1 cellular context compared by ENCODE assay signal in genomic region chr19:33479570-33479969, GRCh38.
TF ChIP-seq lines count a peak whose summit lies in the region.

No MANE protein-coding gene starts in this region.

TF ChIP-seq in HEK293, 187 proteins besides CTCF, POLR2A, EP300 and RAD21 (continued from another document):
- TF ChIP-seq ZNF280D (tag by site-specific recombination; IDR thresholded peaks at IDR 0.05) = 0 out of 2 replicates have a peak, but pooled peaks have one; percentile 33
